ENCODE assay signal across 20 cellular contexts in the genomic region with DNA sequence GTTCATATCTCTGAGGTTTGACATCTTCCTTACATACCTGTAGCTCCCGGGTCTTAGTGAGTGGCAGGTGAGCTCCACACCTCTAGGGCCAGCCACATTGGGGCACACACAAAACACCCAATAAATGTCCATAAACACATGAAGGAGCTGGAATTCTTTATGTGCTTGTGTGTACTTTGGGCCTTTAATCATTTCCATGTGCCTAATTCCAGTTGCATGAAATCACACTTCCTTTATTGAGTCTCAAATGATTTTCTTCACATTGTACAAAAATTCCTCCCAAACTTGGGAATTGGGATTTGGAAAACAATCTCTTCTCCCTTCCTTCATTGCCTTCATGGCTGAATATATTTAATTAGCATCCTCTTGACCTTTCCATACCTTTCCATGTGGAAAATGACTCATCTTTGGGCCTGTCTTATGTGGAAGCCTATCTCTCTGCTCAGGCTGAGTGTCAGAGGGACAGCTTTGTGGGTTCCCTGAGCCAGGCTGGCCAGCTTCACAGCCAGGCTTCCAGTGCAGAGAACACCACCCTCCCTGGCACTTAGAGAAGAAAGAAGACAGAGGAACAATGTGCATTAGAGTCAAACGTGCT. TPM values are rescaled to one million over a fixed set of nuclear protein-coding genes. Genes with fewer than 3 reads are reported as not detected.
DNase-seq lines count a peak whose midpoint lies in the region; ATAC-seq and TF ChIP-seq lines count a peak whose summit lies in the region.
"Had no signal": no experiment of that assay in that cellular context is flagged by ENCODE, and none has a peak within 500 bp of the region (broad histone marks: within the 10 kb centered on the region; RNA-seq: fewer than 3 reads in every experiment).

No MANE protein-coding gene starts in this region.

- 54 to 62% methylated on average over 2 of the region's 2 CpGs for WGBS in body of pancreas, 2 donors

- no peaks in the 10 kb centered on the region for H3K27me3 ChIP-seq in body of pancreas
- H3K27me3 ChIP-seq: uterus had no signal

- no peak for TF ChIP-seq CTCF in fibroblast of villous mesenchyme (IDR thresholded peaks at IDR 0.05; ENCODE audit: insufficient read depth, low read depth, low read length)
- TF ChIP-seq CTCF in body of pancreas (IDR thresholded peaks at IDR 0.05): no peak

- intact Hi-C loops in body of pancreas (cut with DNase I): no loop called here

- no peak overlapping the region for H3K27ac ChIP-seq in body of pancreas
- H3K27ac ChIP-seq: left ventricle myocardium inferior, uterus had no signal

- DNase-seq in A172 (ENCODE audit: low spot score) (peak; percentile 21), GM03348 (ENCODE audit: low spot score) (peak; percentile 73), SW480 (ENCODE audit: low spot score) (peak; percentile 13), fibroblast of villous mesenchyme (ENCODE audit: low read depth) (peak; percentile 7), NCI-H2171 (lab: John Stamatoyannopoulos, UW) (no peak), NCI-H524 treated with DMSO at 0.1 percent for 48 hours (lab: John Stamatoyannopoulos, UW) (no peak), body of pancreas (no peak), COLO829 (ENCODE audit: low spot score) (no peak)
- DNase-seq: 8988T; activated CD8-positive, alpha-beta T cell treated with anti-CD3 and anti-CD28 coated beads, Interleukin-2, amount 10 ng/mL, durations not matched to agents 7 days and 5 days; activated naive CD4-positive, alpha-beta T cell treated with anti-CD3 and anti-CD28 coated beads, Interleukin-2, amount 50 U/mL, for 16 hours; activated T-cell treated with anti-CD3 and anti-CD28 coated beads, Interleukin-2, amount 50 U/mL, for 4 hours; CD4-positive, alpha-beta T cell; left ventricle myocardium inferior; NCI-H1930; stimulated activated CD4-positive, alpha-beta T cell treated with anti-CD3 and anti-CD28 coated beads, Interleukin-12 subunit alpha, Interleukin-12 subunit beta, amount 100 ng/mL, for 4 hours; stimulated activated CD8-positive, alpha-beta memory T cell treated with anti-CD3 and anti-CD28 coated beads, Interleukin-4, amount 100 ng/mL, for 48 hours; uterus had no signal

- no peak for ATAC-seq in body of pancreas
- ATAC-seq: activated CD8-positive, alpha-beta T cell treated with anti-CD3 and anti-CD28 coated beads, Interleukin-2, amount 10 ng/mL, durations not matched to agents 7 days and 5 days; activated T-cell treated with anti-CD3 and anti-CD28 coated beads, Interleukin-2, amount 50 U/mL, for 4 hours; K562 had no signal

- no peaks in the 10 kb centered on the region for H3K9me3 ChIP-seq in body of pancreas
- H3K9me3 ChIP-seq: left ventricle myocardium inferior, uterus had no signal

- no peak for TF ChIP-seq POLR2A in body of pancreas (IDR thresholded peaks at IDR 0.05)

- H3K4me1 ChIP-seq in body of pancreas: no peaks in the 10 kb centered on the region
- H3K4me1 ChIP-seq: left ventricle myocardium inferior, uterus had no signal

- H3K36me3 ChIP-seq in body of pancreas (replicated peaks in 1 of 2; ENCODE audit: insufficient read depth in 1 of 2, low read depth in 2 of 2): no peaks in the 10 kb centered on the region
- H3K36me3 ChIP-seq: left ventricle myocardium inferior, uterus had no signal

- H3K4me3 ChIP-seq in fibroblast of villous mesenchyme (ENCODE audit: low read depth, low read length) (no peak overlapping the region), body of pancreas (no peak overlapping the region)
- H3K4me3 ChIP-seq: K562, left ventricle myocardium inferior, uterus had no signal

RNA-seq across cellular contexts. Expression of gene CDH4, which starts 33.1 kb away (rescaled TPM):
- 2.6 and 5.5 TPM in 2 replicates for total RNA-seq in A172 (2014; rRNA removed; shearing (Covaris generic))
- total RNA-seq in fibroblast of villous mesenchyme (1.3 and 1.7 TPM in 2 replicates), body of pancreas (under 1 TPM; 0.33 to 0.52 TPM)
- total RNA-seq: K562, NCI-H460 had no signal

Comparison
In these comparisons a context has a peak if more than half of its experiments do, and no peak if none do; other contexts are left out.
1. DNase-seq: peak in A172 (single experiment), GM03348 (single experiment), SW480 (single experiment) and fibroblast of villous mesenchyme (single experiment); none in NCI-H2171 (single experiment), NCI-H524 treated with DMSO at 0.1 percent for 48 hours (single experiment), body of pancreas (0 of 4) and COLO829 (single experiment).